In the genomic region with DNA sequence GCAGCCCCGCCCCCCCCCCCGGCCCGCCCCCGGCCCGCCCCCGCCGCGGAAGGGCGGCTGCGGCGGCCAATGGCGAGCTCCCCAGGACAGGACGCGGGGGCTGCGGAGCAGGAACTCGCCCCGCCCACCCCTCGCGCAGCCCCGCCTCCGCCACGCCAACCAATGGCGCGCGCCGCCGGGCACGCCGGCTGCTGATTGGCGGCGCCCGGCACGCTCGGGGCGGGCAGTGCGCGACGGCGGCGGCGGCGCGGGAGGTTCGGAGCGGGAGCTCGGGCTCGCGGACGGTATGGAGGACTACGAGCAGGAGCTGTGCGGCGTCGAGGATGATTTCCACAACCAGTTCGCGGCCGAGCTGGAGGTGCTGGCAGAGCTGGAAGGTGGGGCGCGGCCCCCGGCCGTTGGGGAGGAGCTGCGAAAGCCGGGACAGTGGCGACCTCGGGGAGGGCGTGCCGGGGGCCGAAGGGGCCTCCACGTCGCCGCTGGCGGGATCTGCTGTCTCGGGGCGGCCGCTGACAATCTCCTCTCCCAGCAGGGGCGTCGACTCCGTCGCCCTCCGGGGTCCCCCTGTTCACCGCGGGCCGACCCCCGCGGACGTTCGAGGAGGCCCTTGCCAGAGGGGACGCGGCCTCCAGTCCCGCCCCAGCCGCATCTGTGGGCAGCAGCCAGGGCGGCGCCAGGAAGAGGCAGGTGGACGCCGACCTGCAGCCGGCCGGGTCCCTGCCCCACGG, we compare ENCODE assay signal across 8 cellular contexts. TPM values are rescaled to one million over a fixed set of nuclear protein-coding genes. Genes with fewer than 3 reads are reported as not detected.
DNase-seq lines count a peak whose midpoint lies in the region; ATAC-seq and TF ChIP-seq lines count a peak whose summit lies in the region.

A gene (plus strand): TSS at position 222 of the 728 bp plus-strand sequence. CDS start 65 bp downstream, at position 287.

- H3K9me3 ChIP-seq in right lobe of liver: no peaks in the 10 kb centered on the region

- intact Hi-C loops in dorsolateral prefrontal cortex (cut with DNase I): loop anchor here (5.0 kb wide), 1 partner anchor 46 kb away; a partner anchor contains a TSS
- intact Hi-C loops in right lobe of liver (cut with DNase I): loop anchor here in 1 of 2 donors (5.0 kb wide), 1 partner anchor 76 kb away; no protein-coding TSS in a partner anchor

- peaks cover 18% of the 10 kb centered on the region for H3K4me1 Mint-ChIP-seq in activated CD4-positive, alpha-beta memory T cell treated with anti-CD3 and anti-CD28 coated beads, Interleukin-2, amount 10 ng/mL, durations not matched to agents 7 days and 5 days

- POLR2A ChIA-PET in activated CD4-positive, alpha-beta memory T cell treated with anti-CD3 and anti-CD28 coated beads, Interleukin-2, amount 10 ng/mL, durations not matched to agents 7 days and 5 days (lab: Charles Lee): interaction anchor here (0.6 to 1.6 kb wide), 15 partner anchors 15 to 1176 kb away, joined by 3 to 9 read pairs (median 4); a partner anchor contains a TSS

- H3K27me3 Mint-ChIP-seq in activated CD4-positive, alpha-beta memory T cell treated with anti-CD3 and anti-CD28 coated beads, Interleukin-2, amount 10 ng/mL, durations not matched to agents 7 days and 5 days: no peaks in the 10 kb centered on the region

- peak within 1 kb of the TSS; percentile 84 for H3K4me3 Mint-ChIP-seq in activated CD4-positive, alpha-beta memory T cell treated with anti-CD3 and anti-CD28 coated beads, Interleukin-2, amount 10 ng/mL, durations not matched to agents 7 days and 5 days

- no peaks in the 10 kb centered on the region for H3K36me3 ChIP-seq in right lobe of liver

- no peak for TF ChIP-seq POLR2A in right lobe of liver (IDR thresholded peaks at IDR 0.05)

- peaks cover 16% of the 10 kb centered on the region for H3K36me3 Mint-ChIP-seq in activated CD4-positive, alpha-beta memory T cell treated with anti-CD3 and anti-CD28 coated beads, Interleukin-2, amount 10 ng/mL, durations not matched to agents 7 days and 5 days (ENCODE audit: low read depth)

- H3K27me3 ChIP-seq in dorsolateral prefrontal cortex: no peaks in the 10 kb centered on the region
- no peaks in the 10 kb centered on the region for H3K27me3 ChIP-seq in right lobe of liver

- WGBS in right lobe of liver (ENCODE audit: insufficient coverage, low coverage, low lambda C conversion rate, missing lambda C conversion rate): 0% methylated on average over 7 of the region's 97 CpGs

- peak within 1 kb of the TSS; percentile 87 for H3K27ac ChIP-seq in C4-2B
- H3K27ac ChIP-seq in dorsolateral prefrontal cortex: peak within 1 kb of the TSS in 41 of 59 donors; percentile 26 to 87 (median 66)
- peak within 1 kb of the TSS in 1 of 3 donors; percentile 13 for H3K27ac ChIP-seq in right lobe of liver

- DNase-seq in NCI-H82 (lab: John Stamatoyannopoulos, UW) (peak; percentile 93), dorsolateral prefrontal cortex (peak; percentile 77 to 97 (median 88)), right lobe of liver (peak; percentile 91 to 94 (median 93))
- DNase-seq in activated CD4-positive, alpha-beta memory T cell treated with anti-CD3 and anti-CD28 coated beads, Interleukin-2, amount 10 ng/mL, durations not matched to agents 7 days and 5 days: peak; percentile 96
- DNase-seq in stimulated activated CD4-positive, alpha-beta T cell treated with anti-CD3 and anti-CD28 coated beads, Interleukin-4, amount 100 ng/mL, for 1 hour: peak; percentile 93

- no peaks in the 10 kb centered on the region for H3K9me3 Mint-ChIP-seq in activated CD4-positive, alpha-beta memory T cell treated with anti-CD3 and anti-CD28 coated beads, Interleukin-2, amount 10 ng/mL, durations not matched to agents 7 days and 5 days

- H3K4me1 ChIP-seq in right lobe of liver: peaks cover 0 to 13% (median 0%) of the 10 kb centered on the region in 4 donors

- no peak for TF ChIP-seq CTCF in C4-2B (conservative IDR thresholded peaks at IDR 0.05)
- peak in 2 of 56 donors; percentile 5 to 8 for TF ChIP-seq CTCF in dorsolateral prefrontal cortex (IDR thresholded peaks at IDR 0.05 in 54 of 56, conservative IDR thresholded peaks at IDR 0.05 in 2 of 56; ENCODE audit: low read depth in 1 of 56, partially characterized antibody in 56 of 56)
- TF ChIP-seq CTCF in right lobe of liver (IDR thresholded peaks at IDR 0.05): no peak

- peak within 1 kb of the TSS; percentile 72 to 99 (median 88) for H3K4me3 ChIP-seq in dorsolateral prefrontal cortex
- H3K4me3 ChIP-seq in right lobe of liver: peak within 1 kb of the TSS; percentile 89 to 99 (median 92)

- peak within 1 kb of the TSS; percentile 65 for H3K27ac Mint-ChIP-seq in activated CD4-positive, alpha-beta memory T cell treated with anti-CD3 and anti-CD28 coated beads, Interleukin-2, amount 10 ng/mL, durations not matched to agents 7 days and 5 days

- CTCF ChIA-PET in activated CD4-positive, alpha-beta memory T cell treated with anti-CD3 and anti-CD28 coated beads, Interleukin-2, amount 10 ng/mL, durations not matched to agents 7 days and 5 days (lab: Charles Lee): interaction anchor here (0.6 to 1.9 kb wide), 4 partner anchors 18 to 135 kb away, joined by 5 to 19 read pairs (median 6); no protein-coding TSS in a partner anchor

- ATAC-seq in GM19438 (IDR thresholded peaks at IDR 0.05; ENCODE audit: low read depth, unreplicated experiment) (peak; percentile 70), HG03571 (IDR thresholded peaks at IDR 0.05; ENCODE audit: unreplicated experiment) (peak; percentile 65), right lobe of liver (peak; percentile 90 to 97 (median 92))

RNA-seq across cellular contexts. Expression of the gene that starts here (rescaled TPM):
- total RNA-seq in activated CD4-positive, alpha-beta memory T cell treated with anti-CD3 and anti-CD28 coated beads, Interleukin-2, amount 10 ng/mL, durations not matched to agents 7 days and 5 days: 10 to 100 TPM; 77.6 to 80.0 TPM
- total RNA-seq in dorsolateral prefrontal cortex: 10 to 100 TPM in 118 of 120 experiments, 1 to 10 TPM in 2; 9.5 to 68.5 (median 17.6) TPM
- 1 to 10 TPM; 2.9 to 7.8 (median 4.6) TPM for total RNA-seq in right lobe of liver
